Comparison of ENCODE assay signal across 9 cellular contexts in the genomic region with DNA sequence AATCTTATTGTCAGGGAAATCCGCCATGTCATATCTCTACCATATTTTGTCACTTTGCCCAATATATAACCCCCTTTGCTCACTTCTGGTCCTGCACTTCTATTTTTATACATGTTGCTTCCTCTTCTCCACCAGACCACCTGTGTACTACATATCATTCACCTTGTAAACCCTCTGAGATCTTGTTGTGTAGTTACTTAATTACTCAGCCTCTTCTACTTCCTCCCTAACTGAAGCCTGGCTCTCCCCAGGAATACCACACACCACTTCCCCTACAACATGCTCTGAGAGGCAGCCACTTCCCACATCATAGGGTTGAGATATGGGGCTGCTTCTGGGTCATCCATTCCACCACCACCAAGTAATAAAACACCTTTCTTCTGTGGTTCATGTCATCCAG. TPM values are rescaled to one million over a fixed set of nuclear protein-coding genes. Genes with fewer than 3 reads are reported as not detected.
A peak's percentile ranks its signal among the peaks of the same experiment; 100 is the strongest.
DNase-seq lines count a peak whose midpoint lies in the region; ATAC-seq, FAIRE-seq and TF ChIP-seq lines count a peak whose summit lies in the region.
"Had no signal": no experiment of that assay in that cellular context is flagged by ENCODE, and none has a peak within 500 bp of the region (broad histone marks: within the 10 kb centered on the region; RNA-seq: fewer than 3 reads in every experiment).

No MANE protein-coding gene starts in this region.

- no peak for TF ChIP-seq CTCF in GM12865 (IDR thresholded peaks at IDR 0.05; ENCODE audit: insufficient read depth, low read depth, low read length, missing control alignments)
- TF ChIP-seq CTCF in GM12878 (IDR thresholded peaks at IDR 0.05 in 2 of 3, conservative IDR thresholded peaks at IDR 0.05 in 1 of 3; ENCODE audit: control insufficient read depth in 2 of 3, extremely low read depth in 1 of 3, insufficient read depth in 1 of 3, low read depth in 3 of 3, low read length in 3 of 3), result no peak

- no TSS peak for BruUV-seq in GM12878 (replicated peaks; lab: Mats Ljungman, UMichigan)

- H3K36me3 ChIP-seq in GM12878 (ENCODE audit: control insufficient read depth in 2 of 2, insufficient read depth in 2 of 2, low read length in 1 of 2), result peaks cover 0 to 3% of the 10 kb centered on the region in 2 experiments; a peak in 3 of 4 replicates

- H3K4me3 ChIP-seq in GM12865 (ENCODE audit: low read depth, low read length), result no peak overlapping the region
- no peak overlapping the region for H3K4me3 ChIP-seq in GM12878

- H3K4me2 ChIP-seq in GM12878 (ENCODE audit: control insufficient read depth, insufficient read depth), result peak overlapping the region; percentile 33

- ATAC-seq in GM21360 (IDR thresholded peaks at IDR 0.05; ENCODE audit: unreplicated experiment) (peak; percentile 81), HG03565 (IDR thresholded peaks at IDR 0.05; ENCODE audit: unreplicated experiment) (peak; percentile 87), GM12878 (peak; percentile 90)

- TF ChIP-seq RAD21 in GM12878 (IDR thresholded peaks at IDR 0.05; ENCODE audit: insufficient read depth, low read depth, low read length), result no peak

- 0% methylated on average over 1 of the region's 1 CpG for WGBS in GM12878 (ENCODE audit: insufficient coverage, insufficient replicate concordance, low lambda C conversion rate, missing lambda C conversion rate)

- RAD21 ChIA-PET in GM12878 (lab: Charles Lee; ENCODE audit: unreplicated experiment), result interaction anchor here (1.2 kb wide), 1 partner anchor 52 kb away, joined by 4 read pairs; no protein-coding TSS in a partner anchor

- H3K9ac ChIP-seq in GM12878 (ENCODE audit: control insufficient read depth, insufficient read depth, low read length), result no peak overlapping the region

- peak; percentile 73 for FAIRE-seq in GM12878 (lab: Jason Lieb, UNC)

- H3K4me1 ChIP-seq in GM12878 (ENCODE audit: control insufficient read depth, insufficient read depth, low read length), result peaks cover 19% of the 10 kb centered on the region

- intact Hi-C loops in GM12878 (cut with micrococcal nuclease; ENCODE audit: unreplicated experiment), result no loop called here

- H4K20me1 ChIP-seq in GM12878 (ENCODE audit: control insufficient read depth, insufficient read depth), result no peaks in the 10 kb centered on the region

- POLR2A ChIA-PET in GM12878 (lab: Charles Lee), result interaction anchor here (0.6 to 0.7 kb wide), 2 partner anchors 26 to 127 kb away, joined by 3 to 4 read pairs; no protein-coding TSS in a partner anchor

- H3K9me3 ChIP-seq in GM12878 (replicated peaks; ENCODE audit: control insufficient read depth, insufficient read depth, low read length), result no peaks in the 10 kb centered on the region; the same call in 2 of the 3 replicates

- H3K27me3 ChIP-seq in GM12878 (replicated peaks in 1 of 2; ENCODE audit: control insufficient read depth in 2 of 2, insufficient read depth in 2 of 2, low read length in 1 of 2), result no peaks in the 10 kb centered on the region

- peak overlapping the region; percentile 58 for H3K27ac ChIP-seq in GM12878 (ENCODE audit: control insufficient read depth, insufficient read depth)

- no peak for TF ChIP-seq EP300 in GM12878 (IDR thresholded peaks at IDR 0.05; ENCODE audit: borderline replicate concordance in 1 of 2, control insufficient read depth in 1 of 2, low read depth in 2 of 2, low read length in 2 of 2)

- peaks cover 16% of the 10 kb centered on the region for H3K79me2 ChIP-seq in GM12878 (ENCODE audit: control insufficient read depth, insufficient read depth, low read length)

- CTCF ChIA-PET in GM12878 (lab: Yijun Ruan, JAX), result interaction anchor here (1.1 kb wide), 1 partner anchor 16 kb away, joined by 4 read pairs; no protein-coding TSS in a partner anchor

- no peak overlapping the region for H2AFZ ChIP-seq in GM12878 (ENCODE audit: control insufficient read depth, low read depth, low read length)

- TF ChIP-seq POLR2A in GM12878 (IDR thresholded peaks at IDR 0.05; ENCODE audit: low read depth, low read length), result no peak

- DNase-seq in GM12865 (ENCODE audit: low read depth), result peak; percentile 89
- DNase-seq in GM12878 (ENCODE audit: low read depth, low spot score), result peak; percentile 68
- DNase-seq in retina, result no peak
- no peak for DNase-seq in SHP77 treated with DMSO at 0.1 percent for 48 hours (lab: John Stamatoyannopoulos, UW)
- no peak for DNase-seq in HUDEP-2 (lab: John Stamatoyannopoulos, UW; ENCODE audit: unreplicated experiment in 76 of 76)
- no peak for DNase-seq in NCI-H2171 treated with DMSO at 0.1 percent for 48 hours (lab: John Stamatoyannopoulos, UW)

- in situ Hi-C loops in GM12878 (cut with MboI), result no loop called here

- SMC1A ChIA-PET in GM12878 (lab: Charles Lee; ENCODE audit: uncharacterized antibody, unreplicated experiment), result interaction anchor here (0.6 to 1.6 kb wide), 3 partner anchors 10 to 356 kb away, joined by 3 to 7 read pairs (median 3); partner anchors contain the start of gene HEXA

TF ChIP-seq in GM12878, 131 proteins besides CTCF, POLR2A, EP300 and RAD21 (continues in another document):
- peak in 1 of 2 experiments; percentile 40; a peak in 1 of 3 replicates for TF ChIP-seq EGR1 (IDR thresholded peaks at IDR 0.05; ENCODE audit: borderline replicate concordance in 1 of 2, low read depth in 2 of 2, low read length in 2 of 2)
- TF ChIP-seq ZNF207 (IDR thresholded peaks at IDR 0.05; ENCODE audit: borderline replicate concordance), result no peak
- no peak for TF ChIP-seq ZNF24 (IDR thresholded peaks at IDR 0.05)
- TF ChIP-seq ZBTB33 (IDR thresholded peaks at IDR 0.05), result no peak
- TF ChIP-seq BMI1 (IDR thresholded peaks at IDR 0.05; ENCODE audit: borderline replicate concordance), result no peak

RNA-seq across cellular contexts. Expression of gene HEXA, which starts 10.0 kb away (rescaled TPM):
- total RNA-seq in GM12878 (2013; cell fraction: nucleolus; rRNA removed), result 126 and 128 TPM in 2 replicates
- total RNA-seq in GM12878 (2014; rRNA removed) (61.2 and 64.8 TPM in 2 replicates), GM12878 (2014; rRNA removed; fragmentation: Illumina TruSeq; extraction: Trizol) (56.1 and 59.5 TPM in 2 replicates), GM12878 (2021) (77.4 and 83.4 TPM in 2 replicates)
- polyA plus RNA-seq in GM12878 (2011; ENCODE audit: low read depth), result 54.8 TPM
- polyA plus RNA-seq in GM12878 (2011; rRNA removed) (112 and 151 TPM in 2 replicates), GM12878 (2014; fragmentation: Illumina TruSeq; extraction: Trizol) (59.3 and 61.9 TPM in 2 replicates), GM12878 (2014; fragmentation: Nextera tagmentation; extraction: Ambion mirVana) (10 to 100 TPM; 24.5 to 38.5 TPM), GM12878 (2014; rRNA removed) (82.6 and 87.5 TPM in 2 replicates), GM12878 (2016; fragmentation: Nextera tagmentation; extraction: Ambion mirVana) (100 to 1,000 TPM in 1 of 2 experiments, 10 to 100 TPM in 1; 97.2 to 102 TPM)
- polyA plus RNA-seq in GM12878 (2011; cell fraction: cytosol; rRNA removed), result 128 and 139 TPM in 2 replicates
- polyA plus RNA-seq in GM12878 (2011; cell fraction: nucleus; rRNA removed), result 418 and 463 TPM in 2 replicates
- polyA plus RNA-seq in GM12878 (2012), result 66.7 and 89.7 TPM in 2 replicates
- 74.2 and 82.7 TPM in 2 replicates for polyA minus RNA-seq in GM12878 (2011; rRNA and poly(A)+ RNA removed)
- 26.3 and 31.9 TPM in 2 replicates for polyA minus RNA-seq in GM12878 (2011; cell fraction: cytosol; rRNA and poly(A)+ RNA removed)
- polyA minus RNA-seq in GM12878 (2011; cell fraction: nucleus; rRNA and poly(A)+ RNA removed), result 49.9 and 58.1 TPM in 2 replicates

RNA-seq across cellular contexts. Expression of gene TMEM202, which starts 32.3 kb away (rescaled TPM):
- total RNA-seq in GM12878 (2013; cell fraction: nucleolus; rRNA removed), result not detected in 2 replicates
- total RNA-seq in GM12878 (2014; rRNA removed) (not detected in 2 replicates), GM12878 (2014; rRNA removed; fragmentation: Illumina TruSeq; extraction: Trizol) (not detected in 2 replicates), GM12878 (2021) (not detected in 2 replicates)
- not detected for polyA plus RNA-seq in GM12878 (2011; ENCODE audit: low read depth)
- polyA plus RNA-seq in GM12878 (2011; rRNA removed) (not detected in 2 replicates), GM12878 (2014; fragmentation: Illumina TruSeq; extraction: Trizol) (not detected in 2 replicates), GM12878 (2014; fragmentation: Nextera tagmentation; extraction: Ambion mirVana) (not detected), GM12878 (2014; rRNA removed) (not detected in 2 replicates), GM12878 (2016; fragmentation: Nextera tagmentation; extraction: Ambion mirVana) (not detected)
- polyA plus RNA-seq in GM12878 (2011; cell fraction: cytosol; rRNA removed), result not detected in 2 replicates
- not detected in 2 replicates for polyA plus RNA-seq in GM12878 (2011; cell fraction: nucleus; rRNA removed)
- polyA plus RNA-seq in GM12878 (2012), result not detected in 2 replicates
- not detected in 2 replicates for polyA minus RNA-seq in GM12878 (2011; rRNA and poly(A)+ RNA removed)
- polyA minus RNA-seq in GM12878 (2011; cell fraction: cytosol; rRNA and poly(A)+ RNA removed), result not detected in 2 replicates
- not detected in 2 replicates for polyA minus RNA-seq in GM12878 (2011; cell fraction: nucleus; rRNA and poly(A)+ RNA removed)
- total RNA-seq: osteocyte had no signal

RNA-seq across cellular contexts. Expression of gene CELF6, which starts 45.9 kb away (rescaled TPM):
- total RNA-seq in GM12878 (2013; cell fraction: nucleolus; rRNA removed), result 1.2 and 2.0 TPM in 2 replicates
- total RNA-seq in GM12878 (2014; rRNA removed) (0.23 and 0.44 TPM in 2 replicates), GM12878 (2014; rRNA removed; fragmentation: Illumina TruSeq; extraction: Trizol) (0.31 and 0.32 TPM in 2 replicates), GM12878 (2021) (0.24 TPM in 1 of 2 replicates, not detected in the other)
- polyA plus RNA-seq in GM12878 (2011; ENCODE audit: low read depth), result 0.31 TPM
- polyA plus RNA-seq in GM12878 (2011; rRNA removed) (0.39 and 0.54 TPM in 2 replicates), GM12878 (2014; fragmentation: Illumina TruSeq; extraction: Trizol) (0.25 and 0.46 TPM in 2 replicates), GM12878 (2014; fragmentation: Nextera tagmentation; extraction: Ambion mirVana) (under 1 TPM; 0.18 to 0.20 TPM), GM12878 (2014; rRNA removed) (0.27 and 0.33 TPM in 2 replicates), GM12878 (2016; fragmentation: Nextera tagmentation; extraction: Ambion mirVana) (under 1 TPM; 0.06 to 0.17 TPM)
- polyA plus RNA-seq in GM12878 (2011; cell fraction: cytosol; rRNA removed), result 0.32 and 0.36 TPM in 2 replicates
- polyA plus RNA-seq in GM12878 (2011; cell fraction: nucleus; rRNA removed), result 4.4 and 4.5 TPM in 2 replicates
- 0.26 and 0.62 TPM in 2 replicates for polyA plus RNA-seq in GM12878 (2012)
- polyA minus RNA-seq in GM12878 (2011; rRNA and poly(A)+ RNA removed), result 0.10 and 0.15 TPM in 2 replicates
- not detected in 2 replicates for polyA minus RNA-seq in GM12878 (2011; cell fraction: cytosol; rRNA and poly(A)+ RNA removed)
- polyA minus RNA-seq in GM12878 (2011; cell fraction: nucleus; rRNA and poly(A)+ RNA removed), result 0.24 and 0.29 TPM in 2 replicates

Comparison
In these comparisons a context has a peak if more than half of its experiments do, and no peak if none do; other contexts are left out.
1. DNase-seq: peak in GM12865 (single experiment) and GM12878 (single experiment); none in retina (single experiment), SHP77 treated with DMSO at 0.1 percent for 48 hours (single experiment), HUDEP-2 (0 of 76) and NCI-H2171 treated with DMSO at 0.1 percent for 48 hours (single experiment).
2. Peak in every context shown above with its lines, with median percentiles within 50 percentile points of each other: ATAC-seq.